Comparison of ENCODE assay signal across 8 cellular contexts in the genomic region with DNA sequence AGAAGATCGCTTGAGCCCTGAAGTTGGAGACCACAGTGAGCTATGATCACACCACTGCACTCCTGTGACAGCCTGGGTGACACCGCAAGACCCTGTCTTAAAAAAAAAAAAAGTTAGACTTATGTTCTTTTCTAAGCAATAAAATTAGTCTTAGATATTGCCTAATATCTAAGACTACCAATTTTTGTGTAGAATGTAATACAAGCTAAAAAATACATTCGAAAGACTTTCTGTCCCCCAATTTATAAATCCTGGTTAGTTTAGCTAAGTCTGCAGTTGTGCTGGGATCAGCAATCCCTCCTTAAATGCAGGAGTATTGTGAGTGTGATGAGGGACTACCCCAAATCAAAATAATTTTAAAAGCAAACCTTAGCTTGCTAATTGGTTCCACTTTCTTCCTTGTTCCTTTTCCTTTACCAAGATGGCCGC. TPM values are rescaled to one million over a fixed set of nuclear protein-coding genes. Genes with fewer than 3 reads are reported as not detected.
DNase-seq lines count a peak whose midpoint lies in the region; ATAC-seq, FAIRE-seq and TF ChIP-seq lines count a peak whose summit lies in the region.

No MANE protein-coding gene starts in this region.

- POLR2A ChIA-PET in activated naive CD8-positive, alpha-beta T cell treated with anti-CD3 and anti-CD28 coated beads, Interleukin-2, amount 10 ng/mL, durations not matched to agents 7 days and 5 days (lab: Charles Lee), result interaction anchor here (0.7 to 2.7 kb wide), 13 partner anchors 68 to 593 kb away, joined by 3 to 20 read pairs (median 5); a partner anchor contains a TSS

- peaks cover 0 to 8% of the 10 kb centered on the region in 2 donors for H3K36me3 ChIP-seq in kidney (ENCODE audit: control insufficient read depth in 1 of 2, insufficient read depth in 2 of 2, low read length in 2 of 2)
- H3K36me3 ChIP-seq in suprapubic skin, result peaks cover 13% of the 10 kb centered on the region

- H3K4me1 ChIP-seq in kidney (ENCODE audit: control insufficient read depth in 1 of 2, insufficient read depth in 1 of 2, low read depth in 1 of 2, low read length in 2 of 2) (peaks cover 0 to 6% of the 10 kb centered on the region in 2 donors), suprapubic skin (peaks cover 31% of the 10 kb centered on the region)

- WGBS in suprapubic skin, result 62% methylated on average over 4 of the region's 4 CpGs

- H3K4me3 ChIP-seq in kidney (ENCODE audit: low read length in 2 of 2), result peak overlapping the region; percentile 84 to 95
- H3K4me3 ChIP-seq in suprapubic skin, result peak overlapping the region; percentile 89

- TF ChIP-seq POLR2A in suprapubic skin (IDR thresholded peaks at IDR 0.05), result no peak

- ATAC-seq in activated naive CD8-positive, alpha-beta T cell treated with anti-CD3 and anti-CD28 coated beads, Interleukin-2, amount 10 ng/mL, durations not matched to agents 7 days and 5 days (ENCODE audit: low read depth), result no peak
- ATAC-seq in HG03135 (IDR thresholded peaks at IDR 0.05; ENCODE audit: unreplicated experiment) (no peak), GM21723 (IDR thresholded peaks at IDR 0.05; ENCODE audit: unreplicated experiment) (no peak)

- H3K9me3 ChIP-seq in kidney (ENCODE audit: control insufficient read depth in 1 of 2, low read length in 2 of 2) (no peaks in the 10 kb centered on the region), suprapubic skin (no peaks in the 10 kb centered on the region)

- intact Hi-C loops in kidney (cut with DNase I), result no loop called here

- peak overlapping the region; percentile 97 for H3K4me3 Mint-ChIP-seq in T-helper 2 cell treated with Interferon-gamma antibody and Interleukin-4, amounts not matched to agents 5 μg/mL and 100 μg/mL, for 36 hours
- H3K4me3 Mint-ChIP-seq in activated naive CD8-positive, alpha-beta T cell treated with anti-CD3 and anti-CD28 coated beads, Interleukin-2, amount 10 ng/mL, durations not matched to agents 7 days and 5 days, result peak overlapping the region; percentile 98

- no peaks in the 10 kb centered on the region for H3K27me3 ChIP-seq in suprapubic skin

- H3K9me3 Mint-ChIP-seq in T-helper 2 cell treated with Interferon-gamma antibody and Interleukin-4, amounts not matched to agents 5 μg/mL and 100 μg/mL, for 36 hours, result peaks cover 6% of the 10 kb centered on the region
- peaks cover 3% of the 10 kb centered on the region for H3K9me3 Mint-ChIP-seq in activated naive CD8-positive, alpha-beta T cell treated with anti-CD3 and anti-CD28 coated beads, Interleukin-2, amount 10 ng/mL, durations not matched to agents 7 days and 5 days

- TF ChIP-seq EP300 in suprapubic skin (IDR thresholded peaks at IDR 0.05), result no peak

- peaks cover 37% of the 10 kb centered on the region for H3K4me1 Mint-ChIP-seq in T-helper 2 cell treated with Interferon-gamma antibody and Interleukin-4, amounts not matched to agents 5 μg/mL and 100 μg/mL, for 36 hours (ENCODE audit: low read depth)
- peaks cover 40% of the 10 kb centered on the region for H3K4me1 Mint-ChIP-seq in activated naive CD8-positive, alpha-beta T cell treated with anti-CD3 and anti-CD28 coated beads, Interleukin-2, amount 10 ng/mL, durations not matched to agents 7 days and 5 days

- H3K27ac ChIP-seq in kidney (ENCODE audit: low read depth in 2 of 2, low read length in 2 of 2), result no peak overlapping the region
- H3K27ac ChIP-seq in suprapubic skin, result no peak overlapping the region

- FAIRE-seq in kidney (lab: Jason Lieb, UNC), result no peak

- peaks cover 2% of the 10 kb centered on the region for H3K27me3 Mint-ChIP-seq in T-helper 2 cell treated with Interferon-gamma antibody and Interleukin-4, amounts not matched to agents 5 μg/mL and 100 μg/mL, for 36 hours (ENCODE audit: low read depth)
- peaks cover 2% of the 10 kb centered on the region for H3K27me3 Mint-ChIP-seq in activated naive CD8-positive, alpha-beta T cell treated with anti-CD3 and anti-CD28 coated beads, Interleukin-2, amount 10 ng/mL, durations not matched to agents 7 days and 5 days

- TF ChIP-seq CTCF in kidney (IDR thresholded peaks at IDR 0.05; ENCODE audit: borderline replicate concordance, extremely low read depth, insufficient read depth) (no peak), suprapubic skin (IDR thresholded peaks at IDR 0.05) (no peak)

- H3K9ac ChIP-seq in kidney (ENCODE audit: low read length in 2 of 2), result peak overlapping the region in 1 of 2 donors; percentile 77

- H3K27ac Mint-ChIP-seq in T-helper 2 cell treated with Interferon-gamma antibody and Interleukin-4, amounts not matched to agents 5 μg/mL and 100 μg/mL, for 36 hours, result peak overlapping the region; percentile 97
- peak overlapping the region; percentile 98 for H3K27ac Mint-ChIP-seq in activated naive CD8-positive, alpha-beta T cell treated with anti-CD3 and anti-CD28 coated beads, Interleukin-2, amount 10 ng/mL, durations not matched to agents 7 days and 5 days

- peaks cover 18% of the 10 kb centered on the region for H3K36me3 Mint-ChIP-seq in T-helper 2 cell treated with Interferon-gamma antibody and Interleukin-4, amounts not matched to agents 5 μg/mL and 100 μg/mL, for 36 hours (ENCODE audit: low read depth)
- H3K36me3 Mint-ChIP-seq in activated naive CD8-positive, alpha-beta T cell treated with anti-CD3 and anti-CD28 coated beads, Interleukin-2, amount 10 ng/mL, durations not matched to agents 7 days and 5 days, result peaks cover 21% of the 10 kb centered on the region

- DNase-seq in T-helper 2 cell treated with Interferon-gamma antibody and Interleukin-4, amounts not matched to agents 5 μg/mL and 100 μg/mL, for 36 hours (ENCODE audit: low spot score), result no peak
- DNase-seq in T-helper 2 cell, result no peak
- DNase-seq in activated naive CD8-positive, alpha-beta T cell treated with anti-CD3 and anti-CD28 coated beads, Interleukin-2, amount 10 ng/mL, durations not matched to agents 7 days and 5 days, result no peak
- DNase-seq in kidney, result no peak
- no peak for DNase-seq in suprapubic skin (ENCODE audit: low spot score in 2 of 2)
- DNase-seq in DMS114 treated with DMSO at 0.1 percent for 48 hours (lab: John Stamatoyannopoulos, UW; ENCODE audit: unreplicated experiment), result no peak

RNA-seq across cellular contexts. Expression of a gene that starts 0.4 kb away (rescaled TPM):
- 10 to 100 TPM; 38.9 to 42.1 TPM for total RNA-seq in activated naive CD8-positive, alpha-beta T cell treated with anti-CD3 and anti-CD28 coated beads, Interleukin-2, amount 10 ng/mL, durations not matched to agents 7 days and 5 days
- total RNA-seq in kidney (34.8 TPM), suprapubic skin (10 to 100 TPM; 29.0 to 45.0 (median 33.5) TPM)
- polyA plus RNA-seq in kidney (ENCODE audit: insufficient read depth, low read depth, low replicate concordance), result 58.9 TPM

RNA-seq across cellular contexts. Expression of a gene that starts 44.4 kb away (rescaled TPM):
- total RNA-seq in activated naive CD8-positive, alpha-beta T cell treated with anti-CD3 and anti-CD28 coated beads, Interleukin-2, amount 10 ng/mL, durations not matched to agents 7 days and 5 days, result not detected
- total RNA-seq in kidney (not detected), suprapubic skin (not detected)
- polyA plus RNA-seq in kidney (ENCODE audit: insufficient read depth, low read depth, low replicate concordance), result not detected

RNA-seq across cellular contexts. Expression of a gene that starts 48.5 kb away (rescaled TPM):
- total RNA-seq in activated naive CD8-positive, alpha-beta T cell treated with anti-CD3 and anti-CD28 coated beads, Interleukin-2, amount 10 ng/mL, durations not matched to agents 7 days and 5 days, result 10 to 100 TPM; 28.8 to 32.2 TPM
- 25.5 TPM for total RNA-seq in kidney
- polyA plus RNA-seq in kidney (ENCODE audit: insufficient read depth, low read depth, low replicate concordance), result 19.3 TPM
- total RNA-seq in suprapubic skin, result 10 to 100 TPM; 45.6 to 59.1 (median 57.0) TPM
